14 cellular contexts compared by ENCODE assay signal in the genomic region with DNA sequence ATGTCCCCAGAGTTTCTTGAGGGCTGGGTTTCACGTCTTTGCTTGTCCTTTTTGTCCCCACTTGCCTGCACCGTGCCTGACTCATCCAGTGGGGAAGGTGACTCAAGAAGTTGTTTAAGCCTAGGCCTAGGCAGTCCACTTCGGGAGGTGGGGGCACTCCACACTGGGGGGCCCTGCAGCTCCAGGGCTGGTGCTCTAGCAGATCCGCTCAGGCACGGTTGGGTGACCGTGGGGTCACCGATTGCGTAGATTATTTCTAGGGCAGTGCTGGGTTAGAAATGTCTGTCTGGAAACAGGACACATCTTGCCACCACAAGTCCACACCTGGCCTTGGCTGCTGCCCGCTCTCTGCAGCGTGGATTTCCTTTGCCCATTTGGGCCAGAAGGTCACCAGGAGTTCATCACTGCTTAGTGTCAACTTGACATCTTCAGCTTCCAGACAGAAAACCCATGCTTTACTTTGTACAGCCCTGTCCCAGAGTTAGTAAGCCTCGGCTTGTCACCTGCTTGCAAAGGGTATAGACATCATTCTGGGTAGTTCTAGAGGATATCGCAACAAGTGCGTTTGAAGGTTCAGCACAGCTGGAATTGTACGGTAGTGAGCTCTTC. TPM values are rescaled to one million over a fixed set of nuclear protein-coding genes. Genes with fewer than 3 reads are reported as not detected.
DNase-seq lines count a peak whose midpoint lies in the region; ATAC-seq, FAIRE-seq and TF ChIP-seq lines count a peak whose summit lies in the region.
"Had no signal": no experiment of that assay in that cellular context is flagged by ENCODE, and none has a peak within 500 bp of the region (broad histone marks: within the 10 kb centered on the region; RNA-seq: fewer than 3 reads in every experiment).

No MANE protein-coding gene starts in this region.

- TF ChIP-seq POLR2A in HepG2 (IDR thresholded peaks at IDR 0.05; ENCODE audit: insufficient read depth in 1 of 2, low read depth in 2 of 2, low read length in 2 of 2) (0 out of 4 replicates have a peak, but pooled peaks of 1 of the 2 experiments have one; percentile 8), right lobe of liver (IDR thresholded peaks at IDR 0.05) (no peak)

- H3K27me3 ChIP-seq in HepG2 (ENCODE audit: control insufficient read depth in 1 of 2, insufficient read depth in 2 of 2, low read length in 2 of 2) (no peaks in the 10 kb centered on the region), right lobe of liver (no peaks in the 10 kb centered on the region), aorta (ENCODE audit: control insufficient read depth in 1 of 2, insufficient read depth in 2 of 2, low read length in 1 of 2) (no peaks in the 10 kb centered on the region)
- H3K27me3 ChIP-seq: esophagus muscularis mucosa had no signal

- peak; percentile 2 for ATAC-seq in HepG2
- ATAC-seq in right lobe of liver, result no peak
- ATAC-seq in aorta (ENCODE audit: low FRiP score), result peak; percentile 6
- no peak for ATAC-seq in GM21423 (IDR thresholded peaks at IDR 0.05; ENCODE audit: unreplicated experiment)
- no peak for ATAC-seq in HG03280 (IDR thresholded peaks at IDR 0.05; ENCODE audit: unreplicated experiment)

- no peak for TF ChIP-seq EP300 in HepG2 (IDR thresholded peaks at IDR 0.05; ENCODE audit: low read depth in 2 of 2, low read length in 2 of 2)
- no peak for TF ChIP-seq EP300 in HepG2 (CRISPR knock-in tag; IDR thresholded peaks at IDR 0.05; ENCODE audit: borderline replicate concordance)

- H3K27ac ChIP-seq in HepG2 (ENCODE audit: extremely low read length, insufficient read depth, low read length), result no peak overlapping the region
- H3K27ac ChIP-seq in right lobe of liver, result peak overlapping the region in 1 of 3 donors; percentile 65
- H3K27ac ChIP-seq in aorta (ENCODE audit: low read depth in 1 of 2, low read length in 2 of 2), result no peak overlapping the region

- TF ChIP-seq CTCF in HepG2 (CRISPR knock-in tag; IDR thresholded peaks at IDR 0.05) (no peak), right lobe of liver (IDR thresholded peaks at IDR 0.05) (no peak), astrocyte of the spinal cord (IDR thresholded peaks at IDR 0.05; ENCODE audit: low read depth, low read length) (no peak)

- POLR2A ChIA-PET in HepG2 (lab: Yijun Ruan, JAX), result interaction anchor here (1.5 to 2.2 kb wide), 2 partner anchors 15 to 159 kb away, joined by 3 to 8 read pairs; a partner anchor contains a TSS

- intact Hi-C loops in HepG2 (cut with micrococcal nuclease; ENCODE audit: unreplicated experiment), result no loop called here
- intact Hi-C loops in right lobe of liver (cut with DNase I), result no loop called here
- intact Hi-C loops in aorta (cut with DNase I), result loop anchor here in 1 of 2 donors (5.0 to 10.0 kb wide), 2 partner anchors 186 to 234 kb away; no protein-coding TSS in a partner anchor

- H2AFZ ChIP-seq in HepG2 (ENCODE audit: low read length), result no peak overlapping the region

- no peak overlapping the region for H3K9ac ChIP-seq in HepG2 (ENCODE audit: insufficient read depth, low read depth, low read length)

- in situ Hi-C loops in HepG2 (cut with HindIII; ENCODE audit: extremely low pct_ligation_motif_present, low pct_unique_long_range_greater_than_20kb) (loop anchor here (10.0 kb wide), 1 partner anchor 134 kb away; no protein-coding TSS in a partner anchor), astrocyte of the spinal cord (cut with HindIII; ENCODE audit: low sequenced_read_pairs) (no loop called here)

- H3K79me2 ChIP-seq in HepG2 (ENCODE audit: insufficient read depth, low read length), result no peaks in the 10 kb centered on the region

- H3K9me3 ChIP-seq in HepG2 (ENCODE audit: low read length), result no peaks in the 10 kb centered on the region
- no peaks in the 10 kb centered on the region for H3K9me3 ChIP-seq in right lobe of liver
- no peaks in the 10 kb centered on the region for H3K9me3 ChIP-seq in aorta (ENCODE audit: control insufficient read depth, low read length)
- H3K9me3 ChIP-seq: esophagus muscularis mucosa had no signal

- H4K20me1 ChIP-seq in HepG2 (ENCODE audit: insufficient read depth, low read length), result no peaks in the 10 kb centered on the region; the same call in 1 of the 2 replicates

- no peak overlapping the region for H3K4me2 ChIP-seq in HepG2 (ENCODE audit: low read depth, low read length)

- CTCF ChIA-PET in HepG2 (lab: Yijun Ruan, JAX; ENCODE audit: low intra/inter-chr PET ratio, low total read pairs), result no interaction called here

- no peak for FAIRE-seq in HepG2 (lab: Jason Lieb, UNC)

- H3K4me3 ChIP-seq in HepG2 (replicated peaks in 1 of 3; ENCODE audit: insufficient read depth in 1 of 3, low read depth in 2 of 3, low read length in 3 of 3) (no peak overlapping the region), right lobe of liver (no peak overlapping the region), astrocyte of the spinal cord (ENCODE audit: low read depth, low read length) (no peak overlapping the region), aorta (ENCODE audit: low read length in 2 of 2) (no peak overlapping the region)
- H3K4me3 ChIP-seq: esophagus muscularis mucosa had no signal

- H3K4me1 ChIP-seq in HepG2 (ENCODE audit: insufficient read depth, low read length) (peaks cover 22% of the 10 kb centered on the region), right lobe of liver (peaks cover 0 to 42% (median 8%) of the 10 kb centered on the region in 4 donors), aorta (ENCODE audit: control insufficient read depth in 1 of 2, insufficient read depth in 2 of 2, low read length in 2 of 2) (peaks cover 0 to 4% of the 10 kb centered on the region in 2 donors)

- no peak for DNase-seq in HepG2 (ENCODE audit: low spot score)
- DNase-seq in right lobe of liver, result no peak
- DNase-seq in astrocyte of the spinal cord (ENCODE audit: low read depth, low spot score), result peak; percentile 30
- DNase-seq in kidney tubule cell (ENCODE audit: low spot score), result peak; percentile 26
- no peak for DNase-seq in aorta
- DNase-seq in OCI-M2 (lab: John Stamatoyannopoulos, UW; ENCODE audit: unreplicated experiment), result no peak
- DNase-seq: activated CD4-positive, alpha-beta T cell treated with anti-CD3 and anti-CD28 coated beads for 48 hours; activated effector memory CD4-positive, alpha-beta T cell treated with Interleukin-2 at 50 U/mL for 16 hours; GDM1; NCI-H1105 had no signal

- TF ChIP-seq RAD21 in HepG2 (CRISPR knock-in tag; IDR thresholded peaks at IDR 0.05), result no peak

- BruUV-seq in HepG2 (replicated peaks; lab: Mats Ljungman, UMichigan), result no TSS peak

- WGBS in HepG2 (ENCODE audit: low lambda C conversion rate), result 89% methylated on average over 12 of the region's 14 CpGs
- WGBS in right lobe of liver (ENCODE audit: insufficient coverage, low coverage, low lambda C conversion rate, missing lambda C conversion rate), result 89% methylated on average over 6 of the region's 14 CpGs
- WGBS in aorta, 2 donors, result 80 to 86% methylated on average over 14 of the region's 14 CpGs

- H3K36me3 ChIP-seq in HepG2 (replicated peaks in 1 of 2; ENCODE audit: control insufficient read depth in 1 of 2, insufficient read depth in 2 of 2, low read length in 2 of 2) (peaks cover 16 to 24% of the 10 kb centered on the region in 2 experiments), right lobe of liver (peaks cover 0 to 14% (median under 1%) of the 10 kb centered on the region in 4 donors), aorta (ENCODE audit: control insufficient read depth in 1 of 2, insufficient read depth in 2 of 2, low read length in 1 of 2) (peaks cover 0 to 7% of the 10 kb centered on the region in 2 donors)

RNA-seq across cellular contexts. Expression of a gene that starts 13.6 kb away (rescaled TPM):
- total RNA-seq in HepG2 (2016; rRNA removed; fragmentation: Illumina TruSeq; extraction: Trizol), result 0.09 and 0.14 TPM in 2 replicates
- total RNA-seq in HepG2 (2016; cell fraction: cytosol; rRNA removed; fragmentation: Illumina TruSeq; extraction: Trizol; ENCODE audit: low read depth), result 0.30 and 0.35 TPM in 2 replicates
- total RNA-seq in HepG2 (2016; cell fraction: insoluble cytoplasmic fraction; rRNA removed; fragmentation: Illumina TruSeq; extraction: Trizol), result 0.11 TPM in 1 of 2 replicates, not detected in the other
- total RNA-seq in HepG2 (2016; cell fraction: membrane; rRNA removed; fragmentation: Illumina TruSeq; extraction: Trizol), result 0.37 and 0.38 TPM in 2 replicates
- total RNA-seq in HepG2 (2016; cell fraction: nucleus; rRNA removed; fragmentation: Illumina TruSeq; extraction: Trizol), result 0.31 and 0.37 TPM in 2 replicates
- polyA plus RNA-seq in HepG2 (2011; rRNA removed), result 0.16 TPM in 2 replicates
- 0.17 and 0.29 TPM in 2 replicates for polyA plus RNA-seq in HepG2 (2011; cell fraction: cytosol; rRNA removed)
- polyA plus RNA-seq in HepG2 (2011; cell fraction: nucleus; rRNA removed), result 0.18 and 0.24 TPM in 2 replicates
- polyA plus RNA-seq in HepG2 (2012), result 0.21 and 0.32 TPM in 2 replicates
- polyA plus RNA-seq in HepG2 (2016; cell fraction: cytosol; fragmentation: Illumina TruSeq; extraction: Trizol; ENCODE audit: low read depth), result 0.12 and 0.15 TPM in 2 replicates
- 0.20 and 0.21 TPM in 2 replicates for polyA plus RNA-seq in HepG2 (2016; cell fraction: insoluble cytoplasmic fraction; fragmentation: Illumina TruSeq; extraction: Trizol; ENCODE audit: low read depth)
- 0.27 and 0.39 TPM in 2 replicates for polyA plus RNA-seq in HepG2 (2016; cell fraction: membrane; fragmentation: Illumina TruSeq; extraction: Trizol; ENCODE audit: low read depth)
- polyA plus RNA-seq in HepG2 (2016; cell fraction: nucleus; fragmentation: Illumina TruSeq; extraction: Trizol; ENCODE audit: insufficient read depth, low read depth), result not detected in 2 replicates
- polyA minus RNA-seq in HepG2 (2011; rRNA and poly(A)+ RNA removed; ENCODE audit: low replicate concordance), result 0.58 TPM in 1 of 2 replicates, not detected in the other
- not detected in 2 replicates for polyA minus RNA-seq in HepG2 (2011; cell fraction: cytosol; rRNA and poly(A)+ RNA removed)
- 0.26 TPM in 1 of 2 replicates, not detected in the other for polyA minus RNA-seq in HepG2 (2011; cell fraction: nucleus; rRNA and poly(A)+ RNA removed)
- under 1 TPM in 1 of 6 experiments, not detected in 5; 0.18 TPM for total RNA-seq in right lobe of liver
- under 1 TPM in 1 of 2 donors, not detected in 1; 0.16 TPM for total RNA-seq in aorta
- polyA plus RNA-seq in aorta, result under 1 TPM in 1 of 2 donors, not detected in 1; 0.31 TPM

RNA-seq across cellular contexts. Expression of a gene that starts 18.2 kb away (rescaled TPM):
- not detected in 2 replicates for total RNA-seq in HepG2 (2016; rRNA removed; fragmentation: Illumina TruSeq; extraction: Trizol)
- total RNA-seq in HepG2 (2016; cell fraction: cytosol; rRNA removed; fragmentation: Illumina TruSeq; extraction: Trizol; ENCODE audit: low read depth), result not detected in 2 replicates
- total RNA-seq in HepG2 (2016; cell fraction: insoluble cytoplasmic fraction; rRNA removed; fragmentation: Illumina TruSeq; extraction: Trizol), result not detected in 2 replicates
- total RNA-seq in HepG2 (2016; cell fraction: membrane; rRNA removed; fragmentation: Illumina TruSeq; extraction: Trizol), result not detected in 2 replicates
- not detected in 2 replicates for total RNA-seq in HepG2 (2016; cell fraction: nucleus; rRNA removed; fragmentation: Illumina TruSeq; extraction: Trizol)
- not detected in 2 replicates for polyA plus RNA-seq in HepG2 (2011; rRNA removed)
- not detected in 2 replicates for polyA plus RNA-seq in HepG2 (2011; cell fraction: cytosol; rRNA removed)
- not detected in 2 replicates for polyA plus RNA-seq in HepG2 (2011; cell fraction: nucleus; rRNA removed)
- polyA plus RNA-seq in HepG2 (2012), result 0.11 and 0.12 TPM in 2 replicates
- polyA plus RNA-seq in HepG2 (2016; cell fraction: cytosol; fragmentation: Illumina TruSeq; extraction: Trizol; ENCODE audit: low read depth), result not detected in 2 replicates
- not detected in 2 replicates for polyA plus RNA-seq in HepG2 (2016; cell fraction: insoluble cytoplasmic fraction; fragmentation: Illumina TruSeq; extraction: Trizol; ENCODE audit: low read depth)
- polyA plus RNA-seq in HepG2 (2016; cell fraction: membrane; fragmentation: Illumina TruSeq; extraction: Trizol; ENCODE audit: low read depth), result not detected in 2 replicates
- polyA plus RNA-seq in HepG2 (2016; cell fraction: nucleus; fragmentation: Illumina TruSeq; extraction: Trizol; ENCODE audit: insufficient read depth, low read depth), result not detected in 2 replicates
- 0.12 and 3.5 TPM in 2 replicates for polyA minus RNA-seq in HepG2 (2011; rRNA and poly(A)+ RNA removed; ENCODE audit: low replicate concordance)
- not detected in 2 replicates for polyA minus RNA-seq in HepG2 (2011; cell fraction: cytosol; rRNA and poly(A)+ RNA removed)
- polyA minus RNA-seq in HepG2 (2011; cell fraction: nucleus; rRNA and poly(A)+ RNA removed), result not detected in 2 replicates
- 1 to 10 TPM in 1 of 6 experiments, under 1 TPM in 4, not detected in 1; 0.20 to 1.1 (median 0.56) TPM for total RNA-seq in right lobe of liver
- total RNA-seq in aorta, result 1 to 10 TPM in 1 of 2 donors, under 1 TPM in 1; 0.96 to 1.2 TPM
- polyA plus RNA-seq in aorta, result 1 to 10 TPM in 1 of 2 donors, under 1 TPM in 1; 0.63 to 1.2 TPM
- total RNA-seq: myocyte had no signal

RNA-seq across cellular contexts. Expression of a gene that starts 25.7 kb away (rescaled TPM):
- total RNA-seq in HepG2 (2016; rRNA removed; fragmentation: Illumina TruSeq; extraction: Trizol) (26.4 and 61.5 TPM in 2 replicates), right lobe of liver (10 to 100 TPM; 13.2 to 21.9 (median 19.2) TPM), aorta (10 to 100 TPM; 20.5 to 26.1 TPM)
- 43.9 and 46.0 TPM in 2 replicates for total RNA-seq in HepG2 (2016; cell fraction: cytosol; rRNA removed; fragmentation: Illumina TruSeq; extraction: Trizol; ENCODE audit: low read depth)
- total RNA-seq in HepG2 (2016; cell fraction: insoluble cytoplasmic fraction; rRNA removed; fragmentation: Illumina TruSeq; extraction: Trizol), result 23.2 and 62.1 TPM in 2 replicates
- total RNA-seq in HepG2 (2016; cell fraction: membrane; rRNA removed; fragmentation: Illumina TruSeq; extraction: Trizol), result 62.7 and 67.8 TPM in 2 replicates
- total RNA-seq in HepG2 (2016; cell fraction: nucleus; rRNA removed; fragmentation: Illumina TruSeq; extraction: Trizol), result 71.4 and 86.1 TPM in 2 replicates
- polyA plus RNA-seq in HepG2 (2011; rRNA removed) (65.5 and 81.8 TPM in 2 replicates), aorta (10 to 100 TPM; 10.6 to 53.1 TPM)
- 30.3 and 70.4 TPM in 2 replicates for polyA plus RNA-seq in HepG2 (2011; cell fraction: cytosol; rRNA removed)
- polyA plus RNA-seq in HepG2 (2011; cell fraction: nucleus; rRNA removed), result 585 and 688 TPM in 2 replicates
- 32.0 and 41.2 TPM in 2 replicates for polyA plus RNA-seq in HepG2 (2012)
- polyA plus RNA-seq in HepG2 (2016; cell fraction: cytosol; fragmentation: Illumina TruSeq; extraction: Trizol; ENCODE audit: low read depth), result 18.6 and 21.1 TPM in 2 replicates
- polyA plus RNA-seq in HepG2 (2016; cell fraction: insoluble cytoplasmic fraction; fragmentation: Illumina TruSeq; extraction: Trizol; ENCODE audit: low read depth), result 21.8 and 29.6 TPM in 2 replicates
- 29.2 TPM in 2 replicates for polyA plus RNA-seq in HepG2 (2016; cell fraction: membrane; fragmentation: Illumina TruSeq; extraction: Trizol; ENCODE audit: low read depth)
- polyA plus RNA-seq in HepG2 (2016; cell fraction: nucleus; fragmentation: Illumina TruSeq; extraction: Trizol; ENCODE audit: insufficient read depth, low read depth), result 161 and 163 TPM in 2 replicates
- polyA minus RNA-seq in HepG2 (2011; rRNA and poly(A)+ RNA removed; ENCODE audit: low replicate concordance), result 148 and 154 TPM in 2 replicates
- polyA minus RNA-seq in HepG2 (2011; cell fraction: cytosol; rRNA and poly(A)+ RNA removed), result 27.1 and 33.2 TPM in 2 replicates
- 103 and 112 TPM in 2 replicates for polyA minus RNA-seq in HepG2 (2011; cell fraction: nucleus; rRNA and poly(A)+ RNA removed)

RNA-seq across cellular contexts. Expression of a gene that starts 37.7 kb away (rescaled TPM):
- total RNA-seq in HepG2 (2016; rRNA removed; fragmentation: Illumina TruSeq; extraction: Trizol) (25.3 and 39.4 TPM in 2 replicates), right lobe of liver (1 to 10 TPM in 2 of 6 experiments, under 1 TPM in 4; 0.24 to 8.8 (median 0.77) TPM), aorta (1 to 10 TPM; 1.4 to 1.5 TPM)
- total RNA-seq in HepG2 (2016; cell fraction: cytosol; rRNA removed; fragmentation: Illumina TruSeq; extraction: Trizol; ENCODE audit: low read depth), result 23.5 and 26.5 TPM in 2 replicates
- 22.9 and 41.6 TPM in 2 replicates for total RNA-seq in HepG2 (2016; cell fraction: insoluble cytoplasmic fraction; rRNA removed; fragmentation: Illumina TruSeq; extraction: Trizol)
- 49.7 and 51.9 TPM in 2 replicates for total RNA-seq in HepG2 (2016; cell fraction: membrane; rRNA removed; fragmentation: Illumina TruSeq; extraction: Trizol)
- total RNA-seq in HepG2 (2016; cell fraction: nucleus; rRNA removed; fragmentation: Illumina TruSeq; extraction: Trizol), result 29.5 and 34.7 TPM in 2 replicates
- polyA plus RNA-seq in HepG2 (2011; rRNA removed) (22.5 and 25.5 TPM in 2 replicates), aorta (1 to 10 TPM; 1.6 TPM)
- polyA plus RNA-seq in HepG2 (2011; cell fraction: cytosol; rRNA removed), result 14.5 and 25.4 TPM in 2 replicates
- polyA plus RNA-seq in HepG2 (2011; cell fraction: nucleus; rRNA removed), result 50.7 and 66.4 TPM in 2 replicates
- 14.4 and 23.5 TPM in 2 replicates for polyA plus RNA-seq in HepG2 (2012)
- 39.6 and 41.6 TPM in 2 replicates for polyA plus RNA-seq in HepG2 (2016; cell fraction: cytosol; fragmentation: Illumina TruSeq; extraction: Trizol; ENCODE audit: low read depth)
- polyA plus RNA-seq in HepG2 (2016; cell fraction: insoluble cytoplasmic fraction; fragmentation: Illumina TruSeq; extraction: Trizol; ENCODE audit: low read depth), result 32.3 and 37.3 TPM in 2 replicates
- polyA plus RNA-seq in HepG2 (2016; cell fraction: membrane; fragmentation: Illumina TruSeq; extraction: Trizol; ENCODE audit: low read depth), result 56.5 and 59.4 TPM in 2 replicates
- polyA plus RNA-seq in HepG2 (2016; cell fraction: nucleus; fragmentation: Illumina TruSeq; extraction: Trizol; ENCODE audit: insufficient read depth, low read depth), result 97.6 and 106 TPM in 2 replicates
- polyA minus RNA-seq in HepG2 (2011; rRNA and poly(A)+ RNA removed; ENCODE audit: low replicate concordance), result 35.0 and 64.5 TPM in 2 replicates
- polyA minus RNA-seq in HepG2 (2011; cell fraction: cytosol; rRNA and poly(A)+ RNA removed), result 7.4 and 10.7 TPM in 2 replicates
- polyA minus RNA-seq in HepG2 (2011; cell fraction: nucleus; rRNA and poly(A)+ RNA removed), result 8.0 and 10.6 TPM in 2 replicates

Comparison
In these comparisons a context has a peak if more than half of its experiments do, and no peak if none do; other contexts are left out.
1. ATAC-seq: peak in HepG2 (single experiment) and aorta (single experiment); none in right lobe of liver (0 of 4), GM21423 (single experiment) and HG03280 (single experiment).
2. DNase-seq: peak in astrocyte of the spinal cord (single experiment) and kidney tubule cell (single experiment); none in HepG2 (single experiment), right lobe of liver (0 of 3), aorta (0 of 2) and OCI-M2 (single experiment).